ENCODE assay signal across 26 cellular contexts in genomic region chrX:117002981-117003380, GRCh38.
DNase-seq lines count a peak whose midpoint lies in the region; ATAC-seq and TF ChIP-seq lines count a peak whose summit lies in the region.
"Had no signal": no experiment of that assay in that cellular context is flagged by ENCODE, and none has a peak within 500 bp of the region (broad histone marks: within the 10 kb centered on the region; RNA-seq: fewer than 3 reads in every experiment).

No MANE protein-coding gene starts in this region.

- no peak overlapping the region for H3K4me3 Mint-ChIP-seq in stimulated activated memory B cell treated with anti-CD40 and anti-IgM and Interleukin-4, amounts not matched to agents 10 μg/mL and 1 μg/mL and 100 μg/mL, for 72 hours
- H3K4me3 Mint-ChIP-seq: B cell; CD14-positive monocyte; CD4-positive, alpha-beta memory T cell; CD4-positive, CD25-positive, alpha-beta regulatory T cell; CD8-positive, alpha-beta memory T cell had no signal

- H4K20me1 ChIP-seq in OCI-LY3 (ENCODE audit: insufficient read depth, low read length) = no peaks in the 10 kb centered on the region

- no peaks in the 10 kb centered on the region; the same call in 1 of the 2 replicates for H3K9me3 ChIP-seq in OCI-LY3 (ENCODE audit: insufficient read depth, low read length)
- H3K9me3 ChIP-seq: Caco-2 had no signal

- H3K27me3 ChIP-seq in OCI-LY3 (ENCODE audit: low read depth, low read length) = no peaks in the 10 kb centered on the region

- H3K9ac ChIP-seq in OCI-LY3 (ENCODE audit: low read length) = no peak overlapping the region

- H3K27ac ChIP-seq in OCI-LY3 (ENCODE audit: low read length) = no peak overlapping the region

- no peak overlapping the region for H2AFZ ChIP-seq in OCI-LY3 (ENCODE audit: low read depth, low read length)

- no peak for ATAC-seq in stimulated activated memory B cell treated with anti-CD40 and anti-IgM and Interleukin-4, amounts not matched to agents 10 μg/mL and 1 μg/mL and 100 μg/mL, for 72 hours
- no peak for ATAC-seq in GM21576 (IDR thresholded peaks at IDR 0.05; ENCODE audit: unreplicated experiment)
- ATAC-seq: GM12878 had no signal

- H3K4me1 Mint-ChIP-seq in stimulated activated memory B cell treated with anti-CD40 and anti-IgM and Interleukin-4, amounts not matched to agents 10 μg/mL and 1 μg/mL and 100 μg/mL, for 72 hours = no peaks in the 10 kb centered on the region
- H3K4me1 Mint-ChIP-seq: B cell; CD14-positive monocyte; CD4-positive, alpha-beta memory T cell; CD4-positive, CD25-positive, alpha-beta regulatory T cell; CD8-positive, alpha-beta memory T cell had no signal

- H3K36me3 Mint-ChIP-seq in stimulated activated memory B cell treated with anti-CD40 and anti-IgM and Interleukin-4, amounts not matched to agents 10 μg/mL and 1 μg/mL and 100 μg/mL, for 72 hours = no peaks in the 10 kb centered on the region
- H3K36me3 Mint-ChIP-seq: CD14-positive monocyte; CD4-positive, alpha-beta memory T cell; CD4-positive, CD25-positive, alpha-beta regulatory T cell; CD8-positive, alpha-beta memory T cell had no signal

- peak overlapping the region; percentile 16; the same call in 1 of the 2 replicates for H3K4me2 ChIP-seq in OCI-LY3 (ENCODE audit: low read length)

- peak; percentile 34 for DNase-seq in COLO829 (ENCODE audit: low spot score)
- peak; percentile 0 for DNase-seq in HT1080 (ENCODE audit: low read depth)
- peak; percentile 0 for DNase-seq in NCI-H1048 (lab: John Stamatoyannopoulos, UW)
- no peak for DNase-seq in AG08395 (ENCODE audit: low spot score)
- DNase-seq in DMS 273 treated with DMSO at 0.1 percent for 48 hours (lab: John Stamatoyannopoulos, UW) = no peak
- DNase-seq: 8988T; ACHN; AML-193; C1 segment of cervical spinal cord; Caco-2; Calu3; CD4-positive, alpha-beta memory T cell; CD4-positive, CD25-positive, alpha-beta regulatory T cell; CD8-positive, alpha-beta memory T cell; DMS153; DMS53; DMS79; DND-41; EL; GDM1 had no signal

- no peak overlapping the region for H3K27ac Mint-ChIP-seq in stimulated activated memory B cell treated with anti-CD40 and anti-IgM and Interleukin-4, amounts not matched to agents 10 μg/mL and 1 μg/mL and 100 μg/mL, for 72 hours
- H3K27ac Mint-ChIP-seq: B cell; CD14-positive monocyte; CD4-positive, alpha-beta memory T cell; CD4-positive, CD25-positive, alpha-beta regulatory T cell; CD8-positive, alpha-beta memory T cell had no signal

- H3K9me3 Mint-ChIP-seq in stimulated activated memory B cell treated with anti-CD40 and anti-IgM and Interleukin-4, amounts not matched to agents 10 μg/mL and 1 μg/mL and 100 μg/mL, for 72 hours = no peaks in the 10 kb centered on the region

- no peak for TF ChIP-seq CTCF in OCI-LY3 (IDR thresholded peaks at IDR 0.05; ENCODE audit: low read depth, low read length)

- no peak overlapping the region for H3K4me3 ChIP-seq in OCI-LY3 (ENCODE audit: low read length)
- H3K4me3 ChIP-seq: GM12878 had no signal

- peaks cover 30% of the 10 kb centered on the region for H3K4me1 ChIP-seq in OCI-LY3 (ENCODE audit: low read length)
- H3K4me1 ChIP-seq: Caco-2 had no signal

- no peaks in the 10 kb centered on the region for H3K79me2 ChIP-seq in OCI-LY3 (ENCODE audit: low read length)

- no peaks in the 10 kb centered on the region for H3K36me3 ChIP-seq in OCI-LY3 (replicated peaks; ENCODE audit: low read depth, low read length)

- H3K27me3 Mint-ChIP-seq in stimulated activated memory B cell treated with anti-CD40 and anti-IgM and Interleukin-4, amounts not matched to agents 10 μg/mL and 1 μg/mL and 100 μg/mL, for 72 hours = no peaks in the 10 kb centered on the region
- H3K27me3 Mint-ChIP-seq: B cell; CD4-positive, alpha-beta memory T cell; CD4-positive, CD25-positive, alpha-beta regulatory T cell; CD8-positive, alpha-beta memory T cell had no signal

Comparison
In these comparisons a context has a peak if more than half of its experiments do, and no peak if none do; other contexts are left out.
1. DNase-seq: peak in COLO829 (single experiment), HT1080 (single experiment) and NCI-H1048 (single experiment); none in AG08395 (single experiment) and DMS 273 treated with DMSO at 0.1 percent for 48 hours (single experiment).